In genomic region chr6:55524441-55524840, GRCh38 we compare ENCODE assay signal across 33 cellular contexts. TPM values are rescaled to one million over a fixed set of nuclear protein-coding genes. Genes with fewer than 3 reads are reported as not detected.
"Had no signal": no experiment of that assay in that cellular context is flagged by ENCODE, and none has a peak within 500 bp of the region (broad histone marks: within the 10 kb centered on the region; RNA-seq: fewer than 3 reads in every experiment).

No MANE protein-coding gene starts in this region.

- H3K27me3 ChIP-seq: adrenal gland, body of pancreas, brain microvascular endothelial cell, breast epithelium had no signal

- H3K4me3 ChIP-seq: adrenal gland, body of pancreas, breast epithelium had no signal

- H3K36me3 ChIP-seq: adrenal gland, brain microvascular endothelial cell, breast epithelium had no signal

- H3K27ac ChIP-seq: adrenal gland, body of pancreas, brain microvascular endothelial cell, breast epithelium, VCaP had no signal

- H3K4me1 ChIP-seq: adrenal gland, body of pancreas, breast epithelium had no signal

- DNase-seq: activated B cell treated with CpG ODN at 0.5 μM for 24 hours; activated CD4-positive, alpha-beta memory T cell treated with anti-CD3 and anti-CD28 coated beads for 36 hours; activated CD4-positive, alpha-beta T cell treated with anti-CD3 and anti-CD28 coated beads for 4 hours; activated CD4-positive, alpha-beta T cell treated with anti-CD3 and anti-CD28 coated beads, Interleukin-2, amount 10 ng/mL, durations not matched to agents 24 days and 14 days; activated CD4-positive, alpha-beta T cell treated with anti-CD3 and anti-CD28 coated beads, Interleukin-2, amount 50 U/mL, for 1 hour; activated CD4-positive, alpha-beta T cell treated with anti-CD3 and anti-CD28 coated beads, Interleukin-2, amount 50 U/mL, for 4 hours; activated CD4-positive, CD25-positive, alpha-beta regulatory T cell treated with anti-CD3 and anti-CD28 coated beads, Interleukin-2, amount 50 U/mL, for 72 hours; activated CD8-positive, alpha-beta memory T cell treated with anti-CD3 and anti-CD28 coated beads, Interleukin-2, amount 50 U/mL, for 4 hours; activated CD8-positive, alpha-beta T cell treated with anti-CD3 and anti-CD28 coated beads for 36 hours; activated effector memory CD4-positive, alpha-beta T cell treated with anti-CD3 and anti-CD28 coated beads, Interleukin-2, amount 50 U/mL, for 16 hours; activated gamma-delta T cell treated with Interleukin-2 at 50 U/mL for 16 hours; activated naive CD4-positive, alpha-beta T cell; activated naive CD4-positive, alpha-beta T cell treated with anti-CD3 and anti-CD28 coated beads for 36 hours; activated naive CD4-positive, alpha-beta T cell treated with anti-CD3 and anti-CD28 coated beads, Interleukin-2, amount 50 U/mL, for 16 hours; activated naive CD8-positive, alpha-beta T cell treated with anti-CD3 and anti-CD28 coated beads for 36 hours; activated T-cell treated with anti-CD3 and anti-CD28 coated beads for 4 hours; activated T-cell treated with anti-CD3 and anti-CD28 coated beads, Interleukin-2, amount 50 U/mL, for 1 hour; activated T-cell treated with anti-CD3 and anti-CD28 coated beads, Interleukin-2, amount 50 U/mL, for 4 hours; activated T-cell treated with anti-CD3 and anti-CD28 coated beads, Interleukin-2, amount 50 U/mL, for 72 hours; adrenal gland; amniotic stem cell; aorta; body of pancreas; brain microvascular endothelial cell; central memory CD4-positive, alpha-beta T cell; T-helper 2 cell; T-helper 9 cell had no signal

- ATAC-seq: activated CD8-positive, alpha-beta T cell treated with anti-CD3 and anti-CD28 coated beads for 36 hours; activated naive CD4-positive, alpha-beta T cell treated with anti-CD3 and anti-CD28 coated beads, Interleukin-2, amount 50 U/mL, for 72 hours; activated T-cell treated with anti-CD3 and anti-CD28 coated beads, Interleukin-2, amount 50 U/mL, for 4 hours; activated T-cell treated with anti-CD3 and anti-CD28 coated beads, Interleukin-2, amount 50 U/mL, for 72 hours; activated T-helper 17 cell treated with anti-CD3 and anti-CD28 coated beads, Interleukin-2, amount 50 U/mL, for 72 hours; body of pancreas had no signal

- H3K9me3 ChIP-seq: adrenal gland, body of pancreas, breast epithelium had no signal

RNA-seq across cellular contexts. Expression of gene HMGCLL1, which starts 54.6 kb away (rescaled TPM):
- total RNA-seq: activated B cell treated with CpG ODN at 0.5 μM for 24 hours; activated CD4-positive, alpha-beta memory T cell treated with anti-CD3 and anti-CD28 coated beads for 36 hours; activated CD4-positive, alpha-beta T cell treated with anti-CD3 and anti-CD28 coated beads, Interleukin-2, amount 10 ng/mL, durations not matched to agents 24 days and 14 days; activated CD8-positive, alpha-beta memory T cell treated with anti-CD3 and anti-CD28 coated beads for 36 hours; activated CD8-positive, alpha-beta T cell treated with anti-CD3 and anti-CD28 coated beads for 36 hours; activated naive CD4-positive, alpha-beta T cell treated with anti-CD3 and anti-CD28 coated beads for 36 hours; activated naive CD4-positive, alpha-beta T cell treated with anti-CD3 and anti-CD28 coated beads, Interleukin-2, amount 50 U/mL, for 72 hours; activated naive CD8-positive, alpha-beta T cell treated with anti-CD3 and anti-CD28 coated beads for 36 hours; activated T-cell treated with anti-CD3 and anti-CD28 coated beads, Interleukin-2, amount 50 U/mL, for 4 hours; activated T-cell treated with anti-CD3 and anti-CD28 coated beads, Interleukin-2, amount 50 U/mL, for 72 hours; activated T-helper 1 cell treated with anti-CD3 and anti-CD28 coated beads, Interleukin-12 subunit alpha, Interleukin-12 subunit beta, Interleukin-2, Interleukin-4 antibody, amounts not matched to agents 30 ng/mL and 10 ng/mL and 1 ng/mL, durations not matched to agents 14 hours and 24 hours and 36 hours; activated T-helper 17 cell treated with anti-CD3 and anti-CD28 coated beads, Interleukin-2, amount 50 U/mL, for 72 hours had no signal
